In the genomic region with DNA sequence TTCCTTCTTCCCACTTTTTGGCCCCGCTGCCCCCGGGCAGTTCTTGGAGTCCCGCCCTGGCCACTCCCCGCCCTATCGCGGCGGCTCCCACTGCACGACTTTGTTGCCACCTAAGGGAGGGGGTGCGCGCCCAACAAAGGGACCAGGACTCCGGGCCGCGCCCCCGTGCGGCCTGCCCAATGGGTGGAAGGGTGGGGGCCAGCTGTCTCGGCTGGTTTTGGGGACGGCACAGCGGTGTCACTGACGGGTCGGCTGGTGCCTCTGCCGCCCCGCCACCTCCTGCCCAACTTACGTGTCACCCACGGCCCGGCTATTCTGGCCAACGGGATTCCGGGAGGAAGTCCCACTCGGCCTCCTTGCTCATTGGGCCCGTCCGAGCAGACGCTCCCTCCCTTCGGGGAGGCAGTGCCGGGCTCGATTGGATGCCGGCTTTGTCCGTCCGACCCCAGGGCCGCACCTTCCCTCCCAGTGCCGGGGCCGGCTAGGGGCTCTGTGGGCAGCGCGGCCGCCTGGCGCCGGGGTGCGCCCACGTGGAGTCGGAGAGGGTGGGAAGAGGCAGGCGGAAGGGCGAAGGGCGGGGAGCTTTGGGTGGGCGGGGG, we compare ENCODE assay signal across 8 cellular contexts. TPM values are rescaled to one million over a fixed set of nuclear protein-coding genes. Genes with fewer than 3 reads are reported as not detected.
A peak's percentile ranks its signal among the peaks of the same experiment; 100 is the strongest.
DNase-seq lines count a peak whose midpoint lies in the region; ATAC-seq and TF ChIP-seq lines count a peak whose summit lies in the region.

A gene with protein sequence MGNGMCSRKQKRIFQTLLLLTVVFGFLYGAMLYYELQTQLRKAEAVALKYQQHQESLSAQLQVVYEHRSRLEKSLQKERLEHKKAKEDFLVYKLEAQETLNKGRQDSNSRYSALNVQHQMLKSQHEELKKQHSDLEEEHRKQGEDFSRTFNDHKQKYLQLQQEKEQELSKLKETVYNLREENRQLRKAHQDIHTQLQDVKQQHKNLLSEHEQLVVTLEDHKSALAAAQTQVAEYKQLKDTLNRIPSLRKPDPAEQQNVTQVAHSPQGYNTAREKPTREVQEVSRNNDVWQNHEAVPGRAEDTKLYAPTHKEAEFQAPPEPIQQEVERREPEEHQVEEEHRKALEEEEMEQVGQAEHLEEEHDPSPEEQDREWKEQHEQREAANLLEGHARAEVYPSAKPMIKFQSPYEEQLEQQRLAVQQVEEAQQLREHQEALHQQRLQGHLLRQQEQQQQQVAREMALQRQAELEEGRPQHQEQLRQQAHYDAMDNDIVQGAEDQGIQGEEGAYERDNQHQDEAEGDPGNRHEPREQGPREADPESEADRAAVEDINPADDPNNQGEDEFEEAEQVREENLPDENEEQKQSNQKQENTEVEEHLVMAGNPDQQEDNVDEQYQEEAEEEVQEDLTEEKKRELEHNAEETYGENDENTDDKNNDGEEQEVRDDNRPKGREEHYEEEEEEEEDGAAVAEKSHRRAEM (minus strand): TSS at position 314 of the 599 bp plus-strand sequence. CDS start 639 bp downstream, outside the sequence.

- H3K27ac Mint-ChIP-seq in stimulated activated effector memory CD8-positive, alpha-beta T cell treated with anti-CD3 and anti-CD28 coated beads, Interleukin-12 subunit alpha, Interleukin-12 subunit beta, amount 100 ng/mL, for 72 hours = peak within 1 kb of the TSS; percentile 78

- no peaks in the 10 kb centered on the region for H3K36me3 Mint-ChIP-seq in stimulated activated effector memory CD8-positive, alpha-beta T cell treated with anti-CD3 and anti-CD28 coated beads, Interleukin-12 subunit alpha, Interleukin-12 subunit beta, amount 100 ng/mL, for 72 hours

- H3K36me3 ChIP-seq in mucosa of descending colon (ENCODE audit: low read depth) = no peaks in the 10 kb centered on the region

- peak; percentile 66 for TF ChIP-seq POLR2A in erythroblast (IDR thresholded peaks at IDR 0.05; ENCODE audit: low read length)

- ATAC-seq in GM21367 (IDR thresholded peaks at IDR 0.05; ENCODE audit: unreplicated experiment) (peak; percentile 79), mucosa of descending colon (peak; percentile 86)
- ATAC-seq in stimulated activated effector memory CD8-positive, alpha-beta T cell treated with anti-CD3 and anti-CD28 coated beads, Interleukin-12 subunit alpha, Interleukin-12 subunit beta, amount 100 ng/mL, for 72 hours = peak; percentile 87

- peaks cover 31% of the 10 kb centered on the region for H3K4me1 ChIP-seq in mucosa of descending colon (ENCODE audit: low read depth)

- no peaks in the 10 kb centered on the region for H3K9me3 ChIP-seq in mucosa of descending colon

- peak within 1 kb of the TSS; percentile 78 for H3K4me3 Mint-ChIP-seq in stimulated activated effector memory CD8-positive, alpha-beta T cell treated with anti-CD3 and anti-CD28 coated beads, Interleukin-12 subunit alpha, Interleukin-12 subunit beta, amount 100 ng/mL, for 72 hours

- intact Hi-C loops in mucosa of descending colon (cut with DNase I, micrococcal nuclease) = no loop called here

- no peaks in the 10 kb centered on the region for H3K9me3 Mint-ChIP-seq in stimulated activated effector memory CD8-positive, alpha-beta T cell treated with anti-CD3 and anti-CD28 coated beads, Interleukin-12 subunit alpha, Interleukin-12 subunit beta, amount 100 ng/mL, for 72 hours

- no peak for TF ChIP-seq CTCF in mucosa of descending colon (IDR thresholded peaks at IDR 0.05)

- H3K4me1 Mint-ChIP-seq in stimulated activated effector memory CD8-positive, alpha-beta T cell treated with anti-CD3 and anti-CD28 coated beads, Interleukin-12 subunit alpha, Interleukin-12 subunit beta, amount 100 ng/mL, for 72 hours = peaks cover 4% of the 10 kb centered on the region

- peak; percentile 99 for DNase-seq in DMS 273 treated with DMSO at 0.1 percent for 48 hours (lab: John Stamatoyannopoulos, UW)
- peak; percentile 92 for DNase-seq in HS-27A (ENCODE audit: low read depth)
- DNase-seq in NOMO-1 (lab: John Stamatoyannopoulos, UW; ENCODE audit: unreplicated experiment in 2 of 2) = peak; percentile 98
- DNase-seq in activated CD8-positive, alpha-beta memory T cell treated with anti-CD3 and anti-CD28 coated beads, Interleukin-2, amount 50 U/mL, for 4 hours = peak; percentile 46
- peak; percentile 96 for DNase-seq in erythroblast (lab: John Stamatoyannopoulos, UW)
- DNase-seq in mucosa of descending colon = peak; percentile 92 to 97 (median 97)
- peak; percentile 53 to 75 for DNase-seq in stimulated activated effector memory CD8-positive, alpha-beta T cell treated with anti-CD3 and anti-CD28 coated beads, Interleukin-12 subunit alpha, Interleukin-12 subunit beta, amount 100 ng/mL, for 72 hours (ENCODE audit: low spot score in 2 of 2)

- H3K4me3 ChIP-seq in mucosa of descending colon = peak within 1 kb of the TSS; percentile 79

RNA-seq across cellular contexts. Expression of the gene that starts here (rescaled TPM):
- total RNA-seq in mucosa of descending colon = 100 to 1,000 TPM in 1 of 3 donors, 10 to 100 TPM in 2; 60.8 to 102 (median 80.4) TPM

Comparison
In these comparisons a context has a peak if more than half of its experiments do, and no peak if none do; other contexts are left out.
1. Peak in every context shown above with its lines: DNase-seq, ATAC-seq and H3K4me3 ChIP-seq.
2. DNase-seq: peak in every context shown above with its lines; median percentile 99 in DMS 273 treated with DMSO at 0.1 percent for 48 hours; 98 in NOMO-1; 97 in mucosa of descending colon; 96 in erythroblast; 92 in HS-27A; 64 in stimulated activated effector memory CD8-positive, alpha-beta T cell treated with anti-CD3 and anti-CD28 coated beads, Interleukin-12 subunit alpha, Interleukin-12 subunit beta, amount 100 ng/mL, for 72 hours; 46 in activated CD8-positive, alpha-beta memory T cell treated with anti-CD3 and anti-CD28 coated beads, Interleukin-2, amount 50 U/mL, for 4 hours.